Comparison of ENCODE assay signal across 8 cellular contexts in the genomic region with DNA sequence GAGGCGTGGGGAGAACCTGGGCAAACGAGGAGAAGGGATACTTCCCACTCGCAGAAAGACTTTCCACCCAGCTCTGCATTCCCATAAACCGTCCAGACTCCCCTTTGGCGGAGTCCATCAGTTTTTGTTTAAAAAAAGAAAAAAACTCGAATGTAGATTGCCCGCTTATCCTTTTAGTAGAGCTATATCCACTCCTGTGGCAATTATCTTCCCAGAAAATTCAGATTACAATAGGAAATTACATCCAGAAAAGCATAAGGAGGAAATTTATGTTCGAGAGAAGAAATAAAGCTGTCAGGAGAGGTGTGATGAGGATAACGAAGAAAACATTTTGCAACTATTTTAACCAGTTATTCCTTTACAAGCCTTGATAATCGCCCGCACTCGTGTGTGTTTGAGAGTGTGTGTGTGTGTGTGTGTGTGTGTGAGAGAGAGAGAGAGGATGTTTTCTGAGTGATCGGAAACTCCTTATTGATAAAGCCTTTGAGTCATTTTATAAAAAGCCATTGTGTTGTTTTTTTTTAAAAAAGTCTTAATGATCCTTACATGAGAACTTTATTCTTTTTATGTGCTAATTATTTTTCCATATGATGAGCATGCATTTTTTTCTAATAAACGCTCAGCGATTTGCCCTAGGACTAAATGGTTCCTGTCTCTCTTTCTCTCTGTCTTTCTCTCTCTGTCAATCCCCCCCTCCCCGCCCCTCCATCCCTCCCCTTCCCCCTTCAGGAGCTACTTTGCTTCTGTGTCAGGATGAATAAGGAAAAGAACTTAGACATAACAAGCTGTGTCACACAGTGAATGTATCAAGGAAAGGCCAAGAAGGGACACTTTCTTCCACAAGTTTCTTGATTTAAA.
DNase-seq lines count a peak whose midpoint lies in the region; ATAC-seq and TF ChIP-seq lines count a peak whose summit lies in the region.

No MANE protein-coding gene starts in this region.

- DNase-seq in NCI-H69 (lab: John Stamatoyannopoulos, UW) (peak; percentile 41), kidney glomerular epithelial cell (lab: John Stamatoyannopoulos, UW) (peak; percentile 34), SW 1271 (lab: John Stamatoyannopoulos, UW) (no peak)
- peak; percentile 47 for DNase-seq in stimulated activated CD4-positive, alpha-beta T cell treated with anti-CD3 and anti-CD28 coated beads, Interleukin-4, amount 100 ng/mL, for 24 hours

- H3K4me3 ChIP-seq in GM12875 (ENCODE audit: low read depth, low read length), result peak overlapping the region; percentile 85

- ATAC-seq in HG02840 (IDR thresholded peaks at IDR 0.05; ENCODE audit: low FRiP score, unreplicated experiment) (no peak), HG02571 (IDR thresholded peaks at IDR 0.05; ENCODE audit: unreplicated experiment) (no peak)

- no peak for TF ChIP-seq CTCF in GM12875 (IDR thresholded peaks at IDR 0.05; ENCODE audit: borderline replicate concordance, insufficient read depth, low read depth, low read length)

- H3K27ac ChIP-seq in angular gyrus (ENCODE audit: low read depth, low read length), result peak overlapping the region; percentile 99

Comparison
In these comparisons a context has a peak if more than half of its experiments do, and no peak if none do; other contexts are left out.
1. DNase-seq: peak in NCI-H69 (single experiment), kidney glomerular epithelial cell (single experiment) and stimulated activated CD4-positive, alpha-beta T cell treated with anti-CD3 and anti-CD28 coated beads, Interleukin-4, amount 100 ng/mL, for 24 hours (single experiment); none in SW 1271 (0 of 2).